ENCODE assay signal across 21 cellular contexts in the genomic region with DNA sequence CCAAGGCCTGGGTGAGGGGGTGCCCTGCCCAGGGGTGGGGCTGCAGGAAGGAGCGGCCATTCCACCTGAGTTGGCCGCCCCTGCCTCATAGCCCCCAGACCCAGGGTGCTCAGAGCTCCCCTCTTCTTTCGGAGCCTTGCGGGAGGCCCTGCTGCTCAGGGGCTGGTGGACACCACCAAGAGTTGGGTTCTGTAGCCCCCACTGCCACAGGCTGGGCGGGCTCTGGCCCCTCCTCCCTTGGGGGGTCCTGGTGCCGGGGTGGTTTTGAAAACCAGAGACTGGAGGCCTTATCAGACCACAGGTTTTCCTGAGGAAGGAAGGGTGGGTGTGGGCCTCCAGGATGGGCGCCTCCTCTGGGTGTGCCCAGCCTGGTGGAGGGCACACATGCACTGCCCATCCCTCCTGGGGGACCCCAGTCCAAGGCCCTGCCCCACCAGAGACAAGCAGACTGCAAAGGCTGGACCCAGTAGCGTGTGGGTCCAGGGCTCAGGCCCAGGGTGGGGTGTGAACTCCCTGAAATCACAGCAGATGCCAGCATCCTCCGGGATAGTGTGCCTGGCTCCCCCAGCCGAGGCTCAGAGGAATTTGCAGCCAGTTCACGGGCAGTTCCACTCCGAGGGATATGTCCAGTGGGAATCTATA. TPM values are rescaled to one million over a fixed set of nuclear protein-coding genes. Genes with fewer than 3 reads are reported as not detected.
"Had no signal": no experiment of that assay in that cellular context is flagged by ENCODE, and none has a peak within 500 bp of the region (broad histone marks: within the 10 kb centered on the region; RNA-seq: fewer than 3 reads in every experiment).

No MANE protein-coding gene starts in this region.

- DNase-seq: activated CD8-positive, alpha-beta memory T cell treated with anti-CD3 and anti-CD28 coated beads, Interleukin-2, amount 50 U/mL, for 48 hours; activated CD8-positive, alpha-beta T cell treated with anti-CD3 and anti-CD28 coated beads for 36 hours; activated naive CD8-positive, alpha-beta T cell treated with anti-CD3 and anti-CD28 coated beads, Interleukin-2, amount 10 ng/mL, durations not matched to agents 7 days and 5 days; anterior cingulate cortex; colonic mucosa; effector CD4-positive, alpha-beta T cell; kidney glomerular epithelial cell; stimulated activated CD4-positive, alpha-beta T cell treated with anti-CD3 and anti-CD28 coated beads, Interleukin-15, amount 100 ng/mL, for 24 hours; stimulated activated CD4-positive, alpha-beta T cell treated with anti-CD3 and anti-CD28 coated beads, Interleukin-4, amount 100 ng/mL, for 24 hours; stimulated activated naive CD8-positive, alpha-beta T cell treated with anti-CD3 and anti-CD28 coated beads, Interleukin-15, amount 100 ng/mL, for 72 hours; T-helper 2 cell; testis had no signal

- H3K27me3 ChIP-seq: hepatocyte, testis had no signal

- H3K27ac ChIP-seq: colonic mucosa, hepatocyte, testis, VCaP had no signal

- H3K4me3 ChIP-seq: colonic mucosa, hepatocyte, lung, testis had no signal

- H3K36me3 ChIP-seq: colonic mucosa had no signal

- H3K79me2 ChIP-seq: hepatocyte had no signal

- H2AFZ ChIP-seq: hepatocyte had no signal

- H3K9me3 ChIP-seq: colonic mucosa, testis had no signal

- H3K4me1 ChIP-seq: colonic mucosa had no signal

- H3K4me2 ChIP-seq: hepatocyte had no signal

- H3K4me3 Mint-ChIP-seq: activated CD8-positive, alpha-beta T cell treated with anti-CD3 and anti-CD28 coated beads for 36 hours; activated naive CD8-positive, alpha-beta T cell treated with anti-CD3 and anti-CD28 coated beads, Interleukin-2, amount 10 ng/mL, durations not matched to agents 7 days and 5 days; stimulated activated naive CD8-positive, alpha-beta T cell treated with anti-CD3 and anti-CD28 coated beads, Interleukin-15, amount 100 ng/mL, for 72 hours had no signal

- H3K9me3 Mint-ChIP-seq: activated CD8-positive, alpha-beta T cell treated with anti-CD3 and anti-CD28 coated beads for 36 hours; activated naive CD8-positive, alpha-beta T cell treated with anti-CD3 and anti-CD28 coated beads, Interleukin-2, amount 10 ng/mL, durations not matched to agents 7 days and 5 days; naive thymus-derived CD8-positive, alpha-beta T cell; stimulated activated naive CD8-positive, alpha-beta T cell treated with anti-CD3 and anti-CD28 coated beads, Interleukin-15, amount 100 ng/mL, for 72 hours had no signal

- H3K27ac Mint-ChIP-seq: activated CD8-positive, alpha-beta T cell treated with anti-CD3 and anti-CD28 coated beads for 36 hours; activated naive CD8-positive, alpha-beta T cell treated with anti-CD3 and anti-CD28 coated beads, Interleukin-2, amount 10 ng/mL, durations not matched to agents 7 days and 5 days; stimulated activated naive CD8-positive, alpha-beta T cell treated with anti-CD3 and anti-CD28 coated beads, Interleukin-15, amount 100 ng/mL, for 72 hours had no signal

- H3K36me3 Mint-ChIP-seq: activated naive CD8-positive, alpha-beta T cell treated with anti-CD3 and anti-CD28 coated beads, Interleukin-2, amount 10 ng/mL, durations not matched to agents 7 days and 5 days; naive thymus-derived CD8-positive, alpha-beta T cell had no signal

- ATAC-seq: activated CD8-positive, alpha-beta T cell treated with anti-CD3 and anti-CD28 coated beads for 36 hours; naive thymus-derived CD8-positive, alpha-beta T cell; stimulated activated naive CD8-positive, alpha-beta T cell treated with anti-CD3 and anti-CD28 coated beads, Interleukin-15, amount 100 ng/mL, for 72 hours had no signal

RNA-seq across cellular contexts. Expression of a gene that starts 13.4 kb away (rescaled TPM):
- total RNA-seq: naive thymus-derived CD8-positive, alpha-beta T cell had no signal

RNA-seq across cellular contexts. Expression of a gene that starts 16.8 kb away (rescaled TPM):
- total RNA-seq: activated CD8-positive, alpha-beta T cell treated with anti-CD3 and anti-CD28 coated beads for 36 hours; activated naive CD8-positive, alpha-beta T cell treated with anti-CD3 and anti-CD28 coated beads, Interleukin-2, amount 10 ng/mL, durations not matched to agents 7 days and 5 days; bronchial epithelial cell; colonic mucosa; fibroblast of lung; frontal cortex; hepatocyte; lung; mononuclear cell; naive thymus-derived CD8-positive, alpha-beta T cell; omental fat pad had no signal
- polyA plus RNA-seq: fibroblast of lung had no signal
